10 cellular contexts compared by ENCODE assay signal in genomic region chr3:59818033-59818936, GRCh38.
DNase-seq lines count a peak whose midpoint lies in the region; ATAC-seq and TF ChIP-seq lines count a peak whose summit lies in the region.
"Had no signal": no experiment of that assay in that cellular context is flagged by ENCODE, and none has a peak within 500 bp of the region (broad histone marks: within the 10 kb centered on the region; RNA-seq: fewer than 3 reads in every experiment).

No MANE protein-coding gene starts in this region.

- intact Hi-C loops in thyroid gland (cut with DNase I): no loop called here

- no peaks in the 10 kb centered on the region for H3K36me3 ChIP-seq in kidney epithelial cell (ENCODE audit: control insufficient read depth, insufficient read depth, low read length)
- H3K36me3 ChIP-seq in thyroid gland: no peaks in the 10 kb centered on the region

- H3K27me3 ChIP-seq in kidney epithelial cell (ENCODE audit: control insufficient read depth, insufficient read depth, low read length) (no peaks in the 10 kb centered on the region), thyroid gland (no peaks in the 10 kb centered on the region)

- in situ Hi-C loops in astrocyte of the spinal cord (cut with HindIII; ENCODE audit: low sequenced_read_pairs): no loop called here

- H3K4me3 ChIP-seq in astrocyte of the spinal cord (ENCODE audit: low read depth, low read length) (no peak overlapping the region), kidney epithelial cell (ENCODE audit: low read depth, low read length) (no peak overlapping the region), thyroid gland (replicated peaks in 1 of 3) (no peak overlapping the region)

- ATAC-seq in HG03460 (IDR thresholded peaks at IDR 0.05; ENCODE audit: unreplicated experiment): no peak
- no peak for ATAC-seq in GM19395 (IDR thresholded peaks at IDR 0.05; ENCODE audit: unreplicated experiment)
- no peak for ATAC-seq in GM19455 (IDR thresholded peaks at IDR 0.05; ENCODE audit: unreplicated experiment)

- no peak overlapping the region for H3K27ac ChIP-seq in thyroid gland
- H3K27ac ChIP-seq: 22Rv1 had no signal

- WGBS in thyroid gland, 2 donors: 60 to 62% methylated on average over 17 of the region's 17 CpGs

- TF ChIP-seq CTCF in astrocyte of the spinal cord (IDR thresholded peaks at IDR 0.05; ENCODE audit: low read depth, low read length) (no peak), kidney epithelial cell (IDR thresholded peaks at IDR 0.05; ENCODE audit: insufficient read depth, low read length, poor library complexity, severe bottlenecking) (no peak), thyroid gland (IDR thresholded peaks at IDR 0.05) (no peak)

- H3K9me3 ChIP-seq in thyroid gland: no peaks in the 10 kb centered on the region

- no peaks in the 10 kb centered on the region for H3K4me1 ChIP-seq in thyroid gland

- DNase-seq in DMS153 treated with DMSO at 0.1 percent for 48 hours (lab: John Stamatoyannopoulos, UW; ENCODE audit: unreplicated experiment): peak; percentile 19
- no peak for DNase-seq in DMS153 (lab: John Stamatoyannopoulos, UW)
- peak; percentile 98 for DNase-seq in astrocyte of the spinal cord (ENCODE audit: low read depth, low spot score)
- DNase-seq in kidney epithelial cell (ENCODE audit: low read depth): peak; percentile 87
- peak; percentile 46 to 47 for DNase-seq in thyroid gland
- DNase-seq: activated naive CD8-positive, alpha-beta T cell treated with anti-CD3 and anti-CD28 coated beads, Interleukin-2, amount 10 ng/mL, durations not matched to agents 7 days and 5 days had no signal

- TF ChIP-seq POLR2A in thyroid gland (IDR thresholded peaks at IDR 0.05): no peak
